2 cellular contexts compared by ENCODE assay signal in the genomic region with DNA sequence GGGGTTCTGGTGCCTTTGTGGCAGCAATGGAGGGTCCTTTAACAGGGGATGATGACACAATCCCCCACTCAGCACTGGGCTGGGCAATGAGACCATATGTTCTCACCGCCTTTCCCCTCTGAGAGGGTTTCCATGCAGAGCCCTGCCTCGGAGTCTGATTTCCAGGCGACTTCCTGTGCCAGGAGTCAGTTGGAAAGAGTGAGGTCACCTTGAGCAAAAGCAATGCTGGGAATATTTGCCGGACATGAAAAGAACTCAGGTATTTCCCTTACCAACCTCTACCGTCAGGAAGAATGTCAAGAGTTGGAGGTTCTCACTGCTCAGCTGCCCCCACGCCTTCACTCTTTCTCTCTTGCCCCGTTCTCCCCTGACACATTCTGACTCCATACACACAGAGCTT.
TF ChIP-seq lines count a peak whose summit lies in the region.

No MANE protein-coding gene starts in this region.

TF ChIP-seq in SK-N-SH, 30 proteins besides CTCF, POLR2A, EP300 and RAD21 (continued from another document):
- TF ChIP-seq ZBTB33 (IDR thresholded peaks at IDR 0.05; ENCODE audit: borderline replicate concordance, low read depth) = no peak
- TF ChIP-seq, protein P1, sequence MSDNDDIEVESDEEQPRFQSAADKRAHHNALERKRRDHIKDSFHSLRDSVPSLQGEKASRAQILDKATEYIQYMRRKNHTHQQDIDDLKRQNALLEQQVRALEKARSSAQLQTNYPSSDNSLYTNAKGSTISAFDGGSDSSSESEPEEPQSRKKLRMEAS (IDR thresholded peaks at IDR 0.05; ENCODE audit: low read depth) = no peak
TF ChIP-seq in SK-N-SH: peak in this region for 0.

TF ChIP-seq in SK-N-SH treated with all-trans-retinoic acid at 6 μM for 48 hours, 23 proteins besides CTCF, POLR2A, EP300 and RAD21 (continued from another document):
- TF ChIP-seq, protein P2, sequence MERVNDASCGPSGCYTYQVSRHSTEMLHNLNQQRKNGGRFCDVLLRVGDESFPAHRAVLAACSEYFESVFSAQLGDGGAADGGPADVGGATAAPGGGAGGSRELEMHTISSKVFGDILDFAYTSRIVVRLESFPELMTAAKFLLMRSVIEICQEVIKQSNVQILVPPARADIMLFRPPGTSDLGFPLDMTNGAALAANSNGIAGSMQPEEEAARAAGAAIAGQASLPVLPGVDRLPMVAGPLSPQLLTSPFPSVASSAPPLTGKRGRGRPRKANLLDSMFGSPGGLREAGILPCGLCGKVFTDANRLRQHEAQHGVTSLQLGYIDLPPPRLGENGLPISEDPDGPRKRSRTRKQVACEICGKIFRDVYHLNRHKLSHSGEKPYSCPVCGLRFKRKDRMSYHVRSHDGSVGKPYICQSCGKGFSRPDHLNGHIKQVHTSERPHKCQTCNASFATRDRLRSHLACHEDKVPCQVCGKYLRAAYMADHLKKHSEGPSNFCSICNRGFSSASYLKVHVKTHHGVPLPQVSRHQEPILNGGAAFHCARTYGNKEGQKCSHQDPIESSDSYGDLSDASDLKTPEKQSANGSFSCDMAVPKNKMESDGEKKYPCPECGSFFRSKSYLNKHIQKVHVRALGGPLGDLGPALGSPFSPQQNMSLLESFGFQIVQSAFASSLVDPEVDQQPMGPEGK (CRISPR knock-in tag; IDR thresholded peaks at IDR 0.05; ENCODE audit: borderline replicate concordance) = no peak
- TF ChIP-seq ZFP30 (CRISPR knock-in tag; IDR thresholded peaks at IDR 0.05) = no peak
- no peak for TF ChIP-seq ZNF8 (CRISPR knock-in tag; IDR thresholded peaks at IDR 0.05)
- no peak for TF ChIP-seq BACH2 (CRISPR knock-in tag; IDR thresholded peaks at IDR 0.05; ENCODE audit: borderline replicate concordance)
- no peak for TF ChIP-seq TOX (CRISPR knock-in tag; IDR thresholded peaks at IDR 0.05; ENCODE audit: borderline replicate concordance)
- TF ChIP-seq ZNF565 (CRISPR knock-in tag; conservative IDR thresholded peaks at IDR 0.05; ENCODE audit: low read depth) = no peak
- TF ChIP-seq ESRRG (CRISPR knock-in tag; IDR thresholded peaks at IDR 0.05) = no peak
- no peak for TF ChIP-seq CSRNP3 (CRISPR knock-in tag; IDR thresholded peaks at IDR 0.05)
- no peak for TF ChIP-seq ZNF70 (CRISPR knock-in tag; IDR thresholded peaks at IDR 0.05)
- no peak for TF ChIP-seq SNAI2 (CRISPR knock-in tag; IDR thresholded peaks at IDR 0.05)
- TF ChIP-seq RARB (CRISPR knock-in tag; IDR thresholded peaks at IDR 0.05) = no peak
- TF ChIP-seq ARNTL (CRISPR knock-in tag; IDR thresholded peaks at IDR 0.05; ENCODE audit: borderline replicate concordance, low read depth) = no peak
- TF ChIP-seq OSR1 (CRISPR knock-in tag; IDR thresholded peaks at IDR 0.05) = no peak
- no peak for TF ChIP-seq CREB5 (CRISPR knock-in tag; IDR thresholded peaks at IDR 0.05; ENCODE audit: low read depth)
- TF ChIP-seq PPARA (CRISPR knock-in tag; IDR thresholded peaks at IDR 0.05; ENCODE audit: borderline replicate concordance) = no peak
- TF ChIP-seq POU6F1 (CRISPR knock-in tag; IDR thresholded peaks at IDR 0.05; ENCODE audit: borderline replicate concordance, low read depth) = no peak
- no peak for TF ChIP-seq TCF4 (CRISPR knock-in tag; IDR thresholded peaks at IDR 0.05; ENCODE audit: borderline replicate concordance)
TF ChIP-seq in SK-N-SH treated with all-trans-retinoic acid at 6 μM for 48 hours: peak in this region for 0.
